Comparison of ENCODE assay signal across 30 cellular contexts in genomic region chr5:180178516-180179398, GRCh38. TPM values are rescaled to one million over a fixed set of nuclear protein-coding genes. Genes with fewer than 3 reads are reported as not detected.
DNase-seq lines count a peak whose midpoint lies in the region; ATAC-seq and TF ChIP-seq lines count a peak whose summit lies in the region.
"Had no signal": no experiment of that assay in that cellular context is flagged by ENCODE, and none has a peak within 500 bp of the region (broad histone marks: within the 10 kb centered on the region; RNA-seq: fewer than 3 reads in every experiment).

No MANE protein-coding gene starts in this region.

- H3K27ac Mint-ChIP-seq in progenitor cell of endocrine pancreas = peak overlapping the region; percentile 89
- no peak overlapping the region for H3K27ac Mint-ChIP-seq in activated CD8-positive, alpha-beta memory T cell treated with anti-CD3 and anti-CD28 coated beads, Interleukin-2, amount 10 ng/mL, durations not matched to agents 7 days and 5 days
- H3K27ac Mint-ChIP-seq: activated naive CD4-positive, alpha-beta T cell treated with anti-CD3 and anti-CD28 coated beads, Interleukin-2, amount 50 U/mL, for 72 hours; B cell; CD8-positive, alpha-beta T cell; immature natural killer cell; type B pancreatic cell had no signal

- no peak for ATAC-seq in activated CD8-positive, alpha-beta memory T cell treated with anti-CD3 and anti-CD28 coated beads, Interleukin-2, amount 10 ng/mL, durations not matched to agents 7 days and 5 days
- no peak for ATAC-seq in HG03521 (IDR thresholded peaks at IDR 0.05; ENCODE audit: unreplicated experiment)
- ATAC-seq: activated naive CD4-positive, alpha-beta T cell treated with anti-CD3 and anti-CD28 coated beads, Interleukin-2, amount 50 U/mL, for 72 hours; CD8-positive, alpha-beta T cell; left ventricle myocardium superior had no signal

- H3K27me3 ChIP-seq in H7 (ENCODE audit: control insufficient read depth, insufficient read depth, low read length) = no peaks in the 10 kb centered on the region
- H3K27me3 ChIP-seq: SJSA1 had no signal

- no peak overlapping the region for H3K4me3 Mint-ChIP-seq in progenitor cell of endocrine pancreas (ENCODE audit: low read depth)
- H3K4me3 Mint-ChIP-seq in activated CD8-positive, alpha-beta memory T cell treated with anti-CD3 and anti-CD28 coated beads, Interleukin-2, amount 10 ng/mL, durations not matched to agents 7 days and 5 days = no peak overlapping the region
- H3K4me3 Mint-ChIP-seq: B cell; CD8-positive, alpha-beta T cell; immature natural killer cell had no signal

- peaks cover 28% of the 10 kb centered on the region for H3K4me1 Mint-ChIP-seq in progenitor cell of endocrine pancreas (ENCODE audit: low read depth)
- no peaks in the 10 kb centered on the region for H3K4me1 Mint-ChIP-seq in activated CD8-positive, alpha-beta memory T cell treated with anti-CD3 and anti-CD28 coated beads, Interleukin-2, amount 10 ng/mL, durations not matched to agents 7 days and 5 days
- H3K4me1 Mint-ChIP-seq: B cell, immature natural killer cell had no signal

- peaks cover 4% of the 10 kb centered on the region for H3K9me3 Mint-ChIP-seq in progenitor cell of endocrine pancreas (ENCODE audit: low read depth)
- H3K9me3 Mint-ChIP-seq in activated CD8-positive, alpha-beta memory T cell treated with anti-CD3 and anti-CD28 coated beads, Interleukin-2, amount 10 ng/mL, durations not matched to agents 7 days and 5 days (ENCODE audit: low read depth) = no peaks in the 10 kb centered on the region
- H3K9me3 Mint-ChIP-seq: activated naive CD4-positive, alpha-beta T cell treated with anti-CD3 and anti-CD28 coated beads, Interleukin-2, amount 50 U/mL, for 72 hours; type B pancreatic cell had no signal

- no peaks in the 10 kb centered on the region for H3K36me3 ChIP-seq in H7 (replicated peaks; ENCODE audit: control insufficient read depth, insufficient read depth, low read length)
- H3K36me3 ChIP-seq: SJSA1, WERI-Rb-1 had no signal

- no peaks in the 10 kb centered on the region for H3K36me3 Mint-ChIP-seq in progenitor cell of endocrine pancreas (ENCODE audit: insufficient read depth)
- H3K36me3 Mint-ChIP-seq in activated CD8-positive, alpha-beta memory T cell treated with anti-CD3 and anti-CD28 coated beads, Interleukin-2, amount 10 ng/mL, durations not matched to agents 7 days and 5 days = no peaks in the 10 kb centered on the region
- H3K36me3 Mint-ChIP-seq: CD8-positive, alpha-beta T cell; immature natural killer cell had no signal

- no peak overlapping the region for H3K4me3 ChIP-seq in H7 (ENCODE audit: insufficient read depth, low read depth, low read length)
- H3K4me3 ChIP-seq: SJSA1 had no signal

- CTCF ChIA-PET in activated CD8-positive, alpha-beta memory T cell treated with anti-CD3 and anti-CD28 coated beads, Interleukin-2, amount 10 ng/mL, durations not matched to agents 7 days and 5 days (lab: Charles Lee) = no interaction called here

- no peaks in the 10 kb centered on the region for H3K27me3 Mint-ChIP-seq in progenitor cell of endocrine pancreas
- no peaks in the 10 kb centered on the region for H3K27me3 Mint-ChIP-seq in activated CD8-positive, alpha-beta memory T cell treated with anti-CD3 and anti-CD28 coated beads, Interleukin-2, amount 10 ng/mL, durations not matched to agents 7 days and 5 days

- no peak for TF ChIP-seq CTCF in progenitor cell of endocrine pancreas (IDR thresholded peaks at IDR 0.05; ENCODE audit: unreplicated experiment)

- DNase-seq in H7 = peak; percentile 71
- peak; percentile 79 for DNase-seq in cerebellar cortex (ENCODE audit: low spot score)
- DNase-seq in islet precursor cell = peak; percentile 49
- DNase-seq in progenitor cell of endocrine pancreas (ENCODE audit: low spot score, unreplicated experiment) = no peak
- no peak for DNase-seq in activated CD8-positive, alpha-beta memory T cell treated with anti-CD3 and anti-CD28 coated beads, Interleukin-2, amount 10 ng/mL, durations not matched to agents 7 days and 5 days
- no peak for DNase-seq in activated T-cell treated with anti-CD3 and anti-CD28 coated beads, Interleukin-2, amount 50 U/mL, for 1 hour
- DNase-seq in dedifferentiated amniotic fluid mesenchymal stem cell (ENCODE audit: extremely low spot score) = no peak
- DNase-seq: ACHN; activated CD4-positive, alpha-beta T cell treated with anti-CD3 and anti-CD28 coated beads for 4 hours; activated T-cell treated with anti-CD3 and anti-CD28 coated beads for 4 hours; CD8-positive, alpha-beta T cell; central memory CD4-positive, alpha-beta T cell; immature natural killer cell; left ventricle myocardium superior; MV-4-11; NCI-H146; NCI-H345; NCI-H774; stimulated activated CD4-positive, alpha-beta T cell treated with anti-CD3 and anti-CD28 coated beads, Interleukin-4, amount 100 ng/mL, for 4 hours; T1000; WERI-Rb-1 had no signal

RNA-seq across cellular contexts. Expression of gene RASGEF1C, which starts 30.3 kb away (rescaled TPM):
- 0.78 and 1.4 TPM in 2 replicates for total RNA-seq in H7 (2014; rRNA removed; shearing (Covaris generic))
- 0.51 and 1.3 TPM in 2 replicates for total RNA-seq in progenitor cell of endocrine pancreas
- not detected for total RNA-seq in activated CD8-positive, alpha-beta memory T cell treated with anti-CD3 and anti-CD28 coated beads, Interleukin-2, amount 10 ng/mL, durations not matched to agents 7 days and 5 days
- total RNA-seq: activated naive CD4-positive, alpha-beta T cell treated with anti-CD3 and anti-CD28 coated beads, Interleukin-2, amount 50 U/mL, for 72 hours; B cell; CD8-positive, alpha-beta T cell; glomerular endothelial cell; LHCN-M2; mesenteric fat pad; pulmonary artery endothelial cell; SJSA1 had no signal

Comparison
In these comparisons a context has a peak if more than half of its experiments do, and no peak if none do; other contexts are left out.
1. DNase-seq: peak in H7 (single experiment), cerebellar cortex (single experiment) and islet precursor cell (single experiment); none in progenitor cell of endocrine pancreas (single experiment), activated CD8-positive, alpha-beta memory T cell treated with anti-CD3 and anti-CD28 coated beads, Interleukin-2, amount 10 ng/mL, durations not matched to agents 7 days and 5 days (single experiment), activated T-cell treated with anti-CD3 and anti-CD28 coated beads, Interleukin-2, amount 50 U/mL, for 1 hour (single experiment) and dedifferentiated amniotic fluid mesenchymal stem cell (single experiment).